In genomic region chr13:110955072-110955503, GRCh38 we compare ENCODE assay signal across 8 cellular contexts. TPM values are rescaled to one million over a fixed set of nuclear protein-coding genes. Genes with fewer than 3 reads are reported as not detected.
DNase-seq lines count a peak whose midpoint lies in the region; ATAC-seq and TF ChIP-seq lines count a peak whose summit lies in the region.
"Not testable (repeated sequence)": the region's sequence is repeated elsewhere in the genome, so short reads cannot be mapped to it uniquely, and the experiment has no call there.

No MANE protein-coding gene starts in this region.

- peak overlapping the region; percentile 5 to 94 (median 38); a peak in 14 of 22 replicates for H3K4me2 ChIP-seq in BLaER1 treated with 17β-estradiol and CSF1 and Interleukin-3, amounts not matched to agents 10 nM and 100 nM

- DNase-seq in SHP77 (lab: John Stamatoyannopoulos, UW) (peak; percentile 67 to 78), fibroblast of the conjunctiva (ENCODE audit: low read depth) (peak; percentile 91)
- peak; percentile 26 for DNase-seq in activated naive CD8-positive, alpha-beta T cell treated with anti-CD3 and anti-CD28 coated beads for 36 hours
- not testable (repeated sequence) for DNase-seq in stimulated activated effector memory CD8-positive, alpha-beta T cell treated with anti-CD3 and anti-CD28 coated beads, Interleukin-12 subunit alpha, Interleukin-12 subunit beta, amount 100 ng/mL, for 72 hours (ENCODE audit: low spot score in 2 of 2)

- H3K9me3 ChIP-seq in BLaER1 treated with 17β-estradiol and CSF1 and Interleukin-3, amounts not matched to agents 10 nM and 100 nM (replicated peaks in 1 of 11): peaks cover 6 to 30% (median 26%) of the 10 kb centered on the region in 11 experiments; a peak in 21 of 22 replicates

- H3K27me3 ChIP-seq in BLaER1 treated with 17β-estradiol and CSF1 and Interleukin-3, amounts not matched to agents 10 nM and 100 nM: not testable (repeated sequence)

- not testable (repeated sequence) for H3K27ac Mint-ChIP-seq in activated naive CD8-positive, alpha-beta T cell treated with anti-CD3 and anti-CD28 coated beads for 36 hours; stimulated activated effector memory CD8-positive, alpha-beta T cell treated with anti-CD3 and anti-CD28 coated beads, Interleukin-12 subunit alpha, Interleukin-12 subunit beta, amount 100 ng/mL, for 72 hours
- peak overlapping the region; percentile 42 to 89 (median 83) for H3K27ac Mint-ChIP-seq in nephron

- peak overlapping the region in 8 of 11 experiments; percentile 13 to 85 (median 58); a peak in 12 of 22 replicates for H3K27ac ChIP-seq in BLaER1 treated with 17β-estradiol and CSF1 and Interleukin-3, amounts not matched to agents 10 nM and 100 nM

- H3K9me3 Mint-ChIP-seq in activated naive CD8-positive, alpha-beta T cell treated with anti-CD3 and anti-CD28 coated beads for 36 hours; nephron; stimulated activated effector memory CD8-positive, alpha-beta T cell treated with anti-CD3 and anti-CD28 coated beads, Interleukin-12 subunit alpha, Interleukin-12 subunit beta, amount 100 ng/mL, for 72 hours: not testable (repeated sequence)

- H3K36me3 Mint-ChIP-seq in activated naive CD8-positive, alpha-beta T cell treated with anti-CD3 and anti-CD28 coated beads for 36 hours; nephron (ENCODE audit: low read depth); stimulated activated effector memory CD8-positive, alpha-beta T cell treated with anti-CD3 and anti-CD28 coated beads, Interleukin-12 subunit alpha, Interleukin-12 subunit beta, amount 100 ng/mL, for 72 hours: not testable (repeated sequence)

- ATAC-seq in GM21390 (IDR thresholded peaks at IDR 0.05; ENCODE audit: unreplicated experiment): peak; percentile 49
- peak; percentile 65 for ATAC-seq in HG03469 (IDR thresholded peaks at IDR 0.05; ENCODE audit: unreplicated experiment)
- ATAC-seq in stimulated activated effector memory CD8-positive, alpha-beta T cell treated with anti-CD3 and anti-CD28 coated beads, Interleukin-12 subunit alpha, Interleukin-12 subunit beta, amount 100 ng/mL, for 72 hours: peak; percentile 75

- H3K4me3 Mint-ChIP-seq in activated naive CD8-positive, alpha-beta T cell treated with anti-CD3 and anti-CD28 coated beads for 36 hours; nephron; stimulated activated effector memory CD8-positive, alpha-beta T cell treated with anti-CD3 and anti-CD28 coated beads, Interleukin-12 subunit alpha, Interleukin-12 subunit beta, amount 100 ng/mL, for 72 hours: not testable (repeated sequence)

- not testable (repeated sequence) for H4K20me1 ChIP-seq in BLaER1 treated with 17β-estradiol and CSF1 and Interleukin-3, amounts not matched to agents 10 nM and 100 nM

- H3K27me3 Mint-ChIP-seq in activated naive CD8-positive, alpha-beta T cell treated with anti-CD3 and anti-CD28 coated beads for 36 hours; nephron (ENCODE audit: low read depth): not testable (repeated sequence)

- not testable (repeated sequence) for H3K36me3 ChIP-seq in BLaER1 treated with 17β-estradiol and CSF1 and Interleukin-3, amounts not matched to agents 10 nM and 100 nM

- TF ChIP-seq CTCF in nephron (IDR thresholded peaks at IDR 0.05; ENCODE audit: unreplicated experiment in 3 of 3): not testable (repeated sequence)

- H3K9ac ChIP-seq in BLaER1 treated with 17β-estradiol and CSF1 and Interleukin-3, amounts not matched to agents 10 nM and 100 nM: peak overlapping the region in 4 of 11 experiments; percentile 47 to 71 (median 62); a peak in 6 of 22 replicates

- H3K4me3 ChIP-seq in BLaER1 treated with 17β-estradiol and CSF1 and Interleukin-3, amounts not matched to agents 10 nM and 100 nM: peak overlapping the region in 2 of 10 experiments; percentile 23 to 24; a peak in 2 of 20 replicates

- not testable (repeated sequence) for H3K4me1 Mint-ChIP-seq in activated naive CD8-positive, alpha-beta T cell treated with anti-CD3 and anti-CD28 coated beads for 36 hours
- H3K4me1 Mint-ChIP-seq in nephron: peaks cover 14% of the 10 kb centered on the region
- H3K4me1 Mint-ChIP-seq in stimulated activated effector memory CD8-positive, alpha-beta T cell treated with anti-CD3 and anti-CD28 coated beads, Interleukin-12 subunit alpha, Interleukin-12 subunit beta, amount 100 ng/mL, for 72 hours: peaks cover 11% of the 10 kb centered on the region

- H3K4me1 ChIP-seq in BLaER1 treated with 17β-estradiol and CSF1 and Interleukin-3, amounts not matched to agents 10 nM and 100 nM: peaks cover 25 to 62% (median 30%) of the 10 kb centered on the region in 10 experiments

RNA-seq across cellular contexts. Expression of gene ANKRD10, which starts 40.2 kb away (rescaled TPM):
- total RNA-seq in activated naive CD8-positive, alpha-beta T cell treated with anti-CD3 and anti-CD28 coated beads for 36 hours: 10 to 100 TPM; 48.3 to 54.9 TPM
